Comparison of ENCODE assay signal across 14 cellular contexts in genomic region chr17:73647331-73647730, GRCh38.
"Had no signal": no experiment of that assay in that cellular context is flagged by ENCODE, and none has a peak within 500 bp of the region (broad histone marks: within the 10 kb centered on the region; RNA-seq: fewer than 3 reads in every experiment).

No MANE protein-coding gene starts in this region.

- H3K4me3 Mint-ChIP-seq: activated CD4-positive, alpha-beta T cell treated with anti-CD3 and anti-CD28 coated beads, Interleukin-2, amount 10 ng/mL, durations not matched to agents 24 days and 14 days; activated CD8-positive, alpha-beta T cell treated with anti-CD3 and anti-CD28 coated beads for 36 hours; activated naive CD4-positive, alpha-beta T cell treated with anti-CD3 and anti-CD28 coated beads for 36 hours; activated T-cell treated with anti-CD3 and anti-CD28 coated beads, Interleukin-2, amount 50 U/mL, for 4 hours; endodermal cell; natural killer cell treated with Interleukin-12 subunit alpha and Interleukin-12 subunit beta and Interleukin-15 and Interleukin-18, amount 100 ng/mL, for 72 hours; stimulated activated naive B cell treated with anti-CD40 and anti-IgM and Interleukin-4, amounts not matched to agents 10 μg/mL and 1 μg/mL and 100 μg/mL, for 72 hours had no signal

- H3K27ac Mint-ChIP-seq: activated CD4-positive, alpha-beta T cell treated with anti-CD3 and anti-CD28 coated beads, Interleukin-2, amount 10 ng/mL, durations not matched to agents 24 days and 14 days; activated CD8-positive, alpha-beta T cell treated with anti-CD3 and anti-CD28 coated beads for 36 hours; activated naive CD4-positive, alpha-beta T cell treated with anti-CD3 and anti-CD28 coated beads for 36 hours; endodermal cell; natural killer cell treated with Interleukin-12 subunit alpha and Interleukin-12 subunit beta and Interleukin-15 and Interleukin-18, amount 100 ng/mL, for 72 hours; stimulated activated naive B cell treated with anti-CD40 and anti-IgM and Interleukin-4, amounts not matched to agents 10 μg/mL and 1 μg/mL and 100 μg/mL, for 72 hours had no signal

- H3K9me3 Mint-ChIP-seq: activated CD4-positive, alpha-beta T cell treated with anti-CD3 and anti-CD28 coated beads, Interleukin-2, amount 10 ng/mL, durations not matched to agents 24 days and 14 days; activated CD8-positive, alpha-beta T cell treated with anti-CD3 and anti-CD28 coated beads for 36 hours; activated naive CD4-positive, alpha-beta T cell treated with anti-CD3 and anti-CD28 coated beads for 36 hours; activated T-cell treated with anti-CD3 and anti-CD28 coated beads, Interleukin-2, amount 50 U/mL, for 4 hours; endodermal cell; natural killer cell treated with Interleukin-12 subunit alpha and Interleukin-12 subunit beta and Interleukin-15 and Interleukin-18, amount 100 ng/mL, for 72 hours; stimulated activated naive B cell treated with anti-CD40 and anti-IgM and Interleukin-4, amounts not matched to agents 10 μg/mL and 1 μg/mL and 100 μg/mL, for 72 hours had no signal

- ATAC-seq: activated T-cell treated with anti-CD3 and anti-CD28 coated beads, Interleukin-2, amount 50 U/mL, for 4 hours; body of pancreas; foreskin keratinocyte; left colon; natural killer cell treated with Interleukin-12 subunit alpha and Interleukin-12 subunit beta and Interleukin-15 and Interleukin-18, amount 100 ng/mL, for 72 hours had no signal

- DNase-seq: activated naive CD4-positive, alpha-beta T cell treated with anti-CD3 and anti-CD28 coated beads for 36 hours; activated T-cell treated with anti-CD3 and anti-CD28 coated beads, Interleukin-2, amount 50 U/mL, for 4 hours; body of pancreas; caudate nucleus; foreskin keratinocyte; left colon; occipital lobe; spleen; stimulated activated naive B cell treated with anti-CD40 and anti-IgM and Interleukin-4, amounts not matched to agents 10 μg/mL and 1 μg/mL and 100 μg/mL, for 72 hours; T1000 had no signal

- H3K36me3 Mint-ChIP-seq: natural killer cell treated with Interleukin-12 subunit alpha and Interleukin-12 subunit beta and Interleukin-15 and Interleukin-18, amount 100 ng/mL, for 72 hours; stimulated activated naive B cell treated with anti-CD40 and anti-IgM and Interleukin-4, amounts not matched to agents 10 μg/mL and 1 μg/mL and 100 μg/mL, for 72 hours had no signal
